ENCODE assay signal across 9 cellular contexts in genomic region chr15:63597033-63597790, GRCh38. TPM values are rescaled to one million over a fixed set of nuclear protein-coding genes. Genes with fewer than 3 reads are reported as not detected.
DNase-seq lines count a peak whose midpoint lies in the region; ATAC-seq lines count a peak whose summit lies in the region.
"Had no signal": no experiment of that assay in that cellular context is flagged by ENCODE, and none has a peak within 500 bp of the region (broad histone marks: within the 10 kb centered on the region; RNA-seq: fewer than 3 reads in every experiment).

Gene FBXL22, plus strand, starts transcription at chr15:63597387. Its CDS starts 6 bp downstream, at chr15:63597393.

- peak within 1 kb of the TSS; percentile 78 to 98 for H3K9ac ChIP-seq in stomach smooth muscle (ENCODE audit: low read length in 2 of 2)

- peaks cover 5 to 7% of the 10 kb centered on the region in 2 donors for H3K36me3 ChIP-seq in stomach smooth muscle (ENCODE audit: control insufficient read depth in 2 of 2, insufficient read depth in 2 of 2, low read length in 2 of 2)

- H3K36me3 Mint-ChIP-seq in activated T-helper 2 cell treated with anti-CD3 and anti-CD28 coated beads, Interferon-gamma antibody, Interleukin-2, Interleukin-4, amounts not matched to agents 10 μg/mL and 5 μg/mL and 100 μg/mL, durations not matched to agents 14 hours and 24 hours and 36 hours (ENCODE audit: low read depth), result peaks cover 28% of the 10 kb centered on the region

- peak within 1 kb of the TSS; percentile 55 for H3K27ac Mint-ChIP-seq in activated T-helper 2 cell treated with anti-CD3 and anti-CD28 coated beads, Interferon-gamma antibody, Interleukin-2, Interleukin-4, amounts not matched to agents 10 μg/mL and 5 μg/mL and 100 μg/mL, durations not matched to agents 14 hours and 24 hours and 36 hours

- DNase-seq in NCI-H1092 treated with DMSO at 0.1 percent for 48 hours (lab: John Stamatoyannopoulos, UW), result peak; percentile 21
- no peak for DNase-seq in NCI-H1092 (lab: John Stamatoyannopoulos, UW)
- DNase-seq in activated T-helper 2 cell treated with anti-CD3 and anti-CD28 coated beads, Interferon-gamma antibody, Interleukin-2, Interleukin-4, amounts not matched to agents 10 μg/mL and 5 μg/mL and 100 μg/mL, durations not matched to agents 14 hours and 24 hours and 36 hours (ENCODE audit: low spot score), result no peak

- ATAC-seq in GM21723 (IDR thresholded peaks at IDR 0.05; ENCODE audit: unreplicated experiment), result no peak
- no peak for ATAC-seq in GM21381 (IDR thresholded peaks at IDR 0.05; ENCODE audit: unreplicated experiment)
- no peak for ATAC-seq in HG02885 (IDR thresholded peaks at IDR 0.05; ENCODE audit: poor library complexity, unreplicated experiment)

- H3K4me3 ChIP-seq in stomach smooth muscle (ENCODE audit: low read length in 2 of 2), result peak within 1 kb of the TSS; percentile 59 to 88

- H3K4me1 ChIP-seq in stomach smooth muscle (ENCODE audit: control insufficient read depth, insufficient read depth, low read length), result peaks cover 67% of the 10 kb centered on the region

- H3K27ac ChIP-seq in layer of hippocampus (ENCODE audit: low read depth, low read length), result peak within 1 kb of the TSS; percentile 54
- peak within 1 kb of the TSS; percentile 99 for H3K27ac ChIP-seq in stomach smooth muscle (ENCODE audit: low read length)

- H3K9me3 ChIP-seq in stomach smooth muscle (ENCODE audit: control insufficient read depth in 2 of 2, low read length in 2 of 2), result no peaks in the 10 kb centered on the region

- peaks cover 55% of the 10 kb centered on the region for H3K4me1 Mint-ChIP-seq in activated T-helper 2 cell treated with anti-CD3 and anti-CD28 coated beads, Interferon-gamma antibody, Interleukin-2, Interleukin-4, amounts not matched to agents 10 μg/mL and 5 μg/mL and 100 μg/mL, durations not matched to agents 14 hours and 24 hours and 36 hours (ENCODE audit: low read depth)

- intact Hi-C loops in activated T-helper 2 cell treated with anti-CD3 and anti-CD28 coated beads, Interferon-gamma antibody, Interleukin-2, Interleukin-4, amounts not matched to agents 10 μg/mL and 5 μg/mL and 100 μg/mL, durations not matched to agents 14 hours and 24 hours and 36 hours (cut with micrococcal nuclease), result no loop called here

- no peaks in the 10 kb centered on the region for H3K9me3 Mint-ChIP-seq in activated T-helper 2 cell treated with anti-CD3 and anti-CD28 coated beads, Interferon-gamma antibody, Interleukin-2, Interleukin-4, amounts not matched to agents 10 μg/mL and 5 μg/mL and 100 μg/mL, durations not matched to agents 14 hours and 24 hours and 36 hours

- no peaks in the 10 kb centered on the region for H3K27me3 Mint-ChIP-seq in activated T-helper 2 cell treated with anti-CD3 and anti-CD28 coated beads, Interferon-gamma antibody, Interleukin-2, Interleukin-4, amounts not matched to agents 10 μg/mL and 5 μg/mL and 100 μg/mL, durations not matched to agents 14 hours and 24 hours and 36 hours (ENCODE audit: low read depth)

- H3K27me3 ChIP-seq in layer of hippocampus (ENCODE audit: control insufficient read depth, insufficient read depth, low read length) (no peaks in the 10 kb centered on the region), stomach smooth muscle (ENCODE audit: control insufficient read depth in 1 of 2, insufficient read depth in 2 of 2, low read length in 2 of 2) (no peaks in the 10 kb centered on the region)

- no peak within 1 kb of the TSS for H3K4me3 Mint-ChIP-seq in activated T-helper 2 cell treated with anti-CD3 and anti-CD28 coated beads, Interferon-gamma antibody, Interleukin-2, Interleukin-4, amounts not matched to agents 10 μg/mL and 5 μg/mL and 100 μg/mL, durations not matched to agents 14 hours and 24 hours and 36 hours (ENCODE audit: low read depth)

RNA-seq across cellular contexts. Expression of gene FBXL22, which starts in this region (rescaled TPM):
- total RNA-seq in activated T-helper 2 cell treated with anti-CD3 and anti-CD28 coated beads, Interferon-gamma antibody, Interleukin-2, Interleukin-4, amounts not matched to agents 10 μg/mL and 5 μg/mL and 100 μg/mL, durations not matched to agents 14 hours and 24 hours and 36 hours, result 0.71 and 0.78 TPM in 2 replicates
- total RNA-seq: A172 had no signal
